8 cellular contexts compared by ENCODE assay signal in genomic region chr22:43152001-43152354, GRCh38. TPM values are rescaled to one million over a fixed set of nuclear protein-coding genes. Genes with fewer than 3 reads are reported as not detected.
DNase-seq lines count a peak whose midpoint lies in the region; ATAC-seq and TF ChIP-seq lines count a peak whose summit lies in the region.

No MANE protein-coding gene starts in this region.

- in situ Hi-C loops in astrocyte of the cerebellum (cut with HindIII; ENCODE audit: low sequenced_read_pairs): no loop called here

- ATAC-seq in left cardiac atrium (no peak), lung (ENCODE audit: insufficient read depth, low FRiP score) (no peak), upper lobe of right lung (no peak)

- H3K4me1 ChIP-seq in cardiac muscle cell (ENCODE audit: low read depth): no peaks in the 10 kb centered on the region
- peaks cover 0 to 17% of the 10 kb centered on the region in 2 donors for H3K4me1 ChIP-seq in lung (ENCODE audit: control insufficient read depth in 2 of 2, insufficient read depth in 2 of 2, low read length in 2 of 2)
- peaks cover 11% of the 10 kb centered on the region for H3K4me1 ChIP-seq in upper lobe of right lung

- 5 to 9% methylated on average over 18 of the region's 18 CpGs for WGBS in lung, 2 donors

- H3K36me3 ChIP-seq in cardiac muscle cell (no peaks in the 10 kb centered on the region), lung (ENCODE audit: control insufficient read depth in 2 of 2, insufficient read depth in 2 of 2, low read length in 2 of 2) (peaks cover 0 to 6% of the 10 kb centered on the region in 2 donors), upper lobe of right lung (no peaks in the 10 kb centered on the region)

- intact Hi-C loops in left cardiac atrium (cut with DNase I): no loop called here
- intact Hi-C loops in upper lobe of right lung (cut with DNase I): no loop called here

- H3K9me3 ChIP-seq in cardiac muscle cell (ENCODE audit: low read depth): no peaks in the 10 kb centered on the region
- no peaks in the 10 kb centered on the region for H3K9me3 ChIP-seq in lung (ENCODE audit: control insufficient read depth in 2 of 2, insufficient read depth in 1 of 2, low read length in 1 of 2)
- H3K9me3 ChIP-seq in upper lobe of right lung: no peaks in the 10 kb centered on the region

- H3K27me3 ChIP-seq in cardiac muscle cell (peaks cover 11% of the 10 kb centered on the region), lung (ENCODE audit: control insufficient read depth, insufficient read depth) (no peaks in the 10 kb centered on the region), upper lobe of right lung (no peaks in the 10 kb centered on the region)

- DNase-seq in cardiac muscle cell (ENCODE audit: low read depth in 1 of 2, low spot score in 1 of 2) (no peak), left cardiac atrium (no peak), astrocyte of the cerebellum (ENCODE audit: low read depth) (no peak), lung (ENCODE audit: low spot score) (no peak), upper lobe of right lung (no peak), NCI-H1694 (lab: John Stamatoyannopoulos, UW) (no peak), NCI-H146 (lab: John Stamatoyannopoulos, UW) (no peak), NCI-H2171 treated with DMSO at 0.1 percent for 48 hours (lab: John Stamatoyannopoulos, UW) (no peak)

- no peak for TF ChIP-seq CTCF in cardiac muscle cell (IDR thresholded peaks at IDR 0.05; ENCODE audit: low read depth, low read length)
- TF ChIP-seq CTCF in astrocyte of the cerebellum (IDR thresholded peaks at IDR 0.05; ENCODE audit: low read depth, low read length, missing control alignments): no peak
- TF ChIP-seq CTCF in lung (IDR thresholded peaks at IDR 0.05; ENCODE audit: control extremely low read depth, extremely low read depth): no peak
- TF ChIP-seq CTCF in upper lobe of right lung (IDR thresholded peaks at IDR 0.05): no peak

- H3K27ac ChIP-seq in cardiac muscle cell: no peak overlapping the region
- peak overlapping the region; percentile 69 to 96 for H3K27ac ChIP-seq in lung (ENCODE audit: low read depth in 1 of 2, low read length in 1 of 2)
- peak overlapping the region; percentile 90 for H3K27ac ChIP-seq in upper lobe of right lung

- H3K4me3 ChIP-seq in cardiac muscle cell (peak overlapping the region; percentile 36), astrocyte of the cerebellum (ENCODE audit: low read depth, low read length) (peak overlapping the region; percentile 67), lung (peak overlapping the region; percentile 76), upper lobe of right lung (peak overlapping the region; percentile 96)

RNA-seq across cellular contexts. Expression of gene TSPO, which starts 0.6 kb away (rescaled TPM):
- total RNA-seq in cardiac muscle cell: 28.9 and 59.0 TPM in 2 replicates
- 20.3 and 52.2 TPM in 2 replicates for polyA plus RNA-seq in cardiac muscle cell
- total RNA-seq in left cardiac atrium: 100 to 1,000 TPM in 1 of 2 donors, 10 to 100 TPM in 1; 96.2 to 147 TPM
- 100 to 1,000 TPM in 1 of 2 donors, 10 to 100 TPM in 1; 86.1 to 276 TPM for total RNA-seq in lung
- polyA plus RNA-seq in lung: 100 to 1,000 TPM; 292 to 707 TPM
- total RNA-seq in upper lobe of right lung: 185 TPM

RNA-seq across cellular contexts. Expression of gene MCAT, which starts 8.8 kb away (rescaled TPM):
- total RNA-seq in cardiac muscle cell: 42.2 and 47.1 TPM in 2 replicates
- polyA plus RNA-seq in cardiac muscle cell: 44.3 and 46.8 TPM in 2 replicates
- 10 to 100 TPM; 10.4 to 12.7 TPM for total RNA-seq in left cardiac atrium
- 10 to 100 TPM; 15.6 to 23.9 TPM for total RNA-seq in lung
- 10 to 100 TPM; 19.9 to 22.1 TPM for polyA plus RNA-seq in lung
- 12.1 TPM for total RNA-seq in upper lobe of right lung

RNA-seq across cellular contexts. Expression of gene TTLL12, which starts 35.0 kb away (rescaled TPM):
- total RNA-seq in cardiac muscle cell (52.9 and 62.7 TPM in 2 replicates), left cardiac atrium (10 to 100 TPM in 1 of 2 donors, 1 to 10 TPM in 1; 9.3 to 10.3 TPM), lung (10 to 100 TPM; 15.8 to 35.5 TPM), upper lobe of right lung (20.5 TPM)
- polyA plus RNA-seq in cardiac muscle cell (45.9 and 58.6 TPM in 2 replicates), lung (10 to 100 TPM; 20.0 to 30.7 TPM)

RNA-seq across cellular contexts. Expression of gene BIK, which starts 41.4 kb away (rescaled TPM):
- total RNA-seq in cardiac muscle cell (21.0 and 41.7 TPM in 2 replicates), left cardiac atrium (not detected), lung (1 to 10 TPM; 2.7 to 6.1 TPM), upper lobe of right lung (0.87 TPM)
- polyA plus RNA-seq in cardiac muscle cell (34.6 and 65.4 TPM in 2 replicates), lung (1 to 10 TPM; 3.1 to 7.6 TPM)

Comparison
In these comparisons a context has a peak if more than half of its experiments do, and no peak if none do; other contexts are left out.
1. H3K4me3 ChIP-seq: peak in every context shown above with its lines; median percentile 96 in upper lobe of right lung; 76 in lung; 67 in astrocyte of the cerebellum; 36 in cardiac muscle cell.